ENCODE assay signal across 8 cellular contexts in genomic region chr11:59550368-59550841, GRCh38. TPM values are rescaled to one million over a fixed set of nuclear protein-coding genes. Genes with fewer than 3 reads are reported as not detected.
A peak's percentile ranks its signal among the peaks of the same experiment; 100 is the strongest.
DNase-seq lines count a peak whose midpoint lies in the region; ATAC-seq and TF ChIP-seq lines count a peak whose summit lies in the region.

No MANE protein-coding gene starts in this region.

- H3K27me3 ChIP-seq in BJ (ENCODE audit: control insufficient read depth, insufficient read depth, low read length) (no peaks in the 10 kb centered on the region), right lobe of liver (no peaks in the 10 kb centered on the region)

- H3K27me3 Mint-ChIP-seq in activated CD4-positive, alpha-beta T cell treated with anti-CD3 and anti-CD28 coated beads, Interleukin-2, amount 10 ng/mL, durations not matched to agents 7 days and 5 days = peaks cover 6% of the 10 kb centered on the region

- no peak for TF ChIP-seq POLR2A in right lobe of liver (IDR thresholded peaks at IDR 0.05)

- TF ChIP-seq CTCF in BJ (IDR thresholded peaks at IDR 0.05; ENCODE audit: insufficient read depth, low read depth, low read length) = peak; percentile 65
- TF ChIP-seq CTCF in right lobe of liver (IDR thresholded peaks at IDR 0.05) = peak in 3 of 4 donors; percentile 39 to 46 (median 43)

- CTCF ChIA-PET in BJ (lab: Yijun Ruan, JAX) = interaction anchor here (1.9 to 3.9 kb wide), 2 partner anchors 11 to 13 kb away, joined by 4 to 18 read pairs; no protein-coding TSS in a partner anchor
- CTCF ChIA-PET in activated CD4-positive, alpha-beta T cell treated with anti-CD3 and anti-CD28 coated beads, Interleukin-2, amount 10 ng/mL, durations not matched to agents 7 days and 5 days (lab: Charles Lee) = interaction anchor here (0.6 to 2.8 kb wide), 4 partner anchors 9 to 119 kb away, joined by 3 to 16 read pairs (median 10); partner anchors contain the start of gene PATL1

- H3K36me3 Mint-ChIP-seq in activated CD4-positive, alpha-beta T cell treated with anti-CD3 and anti-CD28 coated beads, Interleukin-2, amount 10 ng/mL, durations not matched to agents 7 days and 5 days (ENCODE audit: low read depth) = no peaks in the 10 kb centered on the region

- peak overlapping the region; percentile 83 for H3K4me3 Mint-ChIP-seq in activated CD4-positive, alpha-beta T cell treated with anti-CD3 and anti-CD28 coated beads, Interleukin-2, amount 10 ng/mL, durations not matched to agents 7 days and 5 days

- ATAC-seq in GM19324 (IDR thresholded peaks at IDR 0.05; ENCODE audit: low FRiP score, unreplicated experiment) (peak; percentile 95), HG03460 (IDR thresholded peaks at IDR 0.05; ENCODE audit: unreplicated experiment) (peak; percentile 86), right lobe of liver (peak; percentile 85 to 92 (median 88))

- no peaks in the 10 kb centered on the region for H3K36me3 ChIP-seq in BJ (ENCODE audit: control insufficient read depth, insufficient read depth, low read length)
- H3K36me3 ChIP-seq in right lobe of liver = no peaks in the 10 kb centered on the region

- intact Hi-C loops in right lobe of liver (cut with DNase I) = no loop called here

- no peaks in the 10 kb centered on the region for H3K9me3 Mint-ChIP-seq in activated CD4-positive, alpha-beta T cell treated with anti-CD3 and anti-CD28 coated beads, Interleukin-2, amount 10 ng/mL, durations not matched to agents 7 days and 5 days

- H3K4me3 ChIP-seq in BJ (ENCODE audit: low read depth, low read length) (peak overlapping the region; percentile 67), right lobe of liver (peak overlapping the region; percentile 26 to 52 (median 51))

- peaks cover 0 to 5% (median 0%) of the 10 kb centered on the region in 4 donors for H3K4me1 ChIP-seq in right lobe of liver

- no peaks in the 10 kb centered on the region for H3K9me3 ChIP-seq in right lobe of liver

- POLR2A ChIA-PET in BJ (lab: Charles Lee) = no interaction called here
- POLR2A ChIA-PET in activated CD4-positive, alpha-beta T cell treated with anti-CD3 and anti-CD28 coated beads, Interleukin-2, amount 10 ng/mL, durations not matched to agents 7 days and 5 days (lab: Charles Lee) = no interaction called here

- DNase-seq in BJ (ENCODE audit: low read depth) (peak; percentile 65), NCI-H526 (lab: John Stamatoyannopoulos, UW) (peak; percentile 95 to 98), dermis blood vessel endothelial cell (peak; percentile 95), right lobe of liver (peak; percentile 82 to 85 (median 84))
- peak; percentile 86 for DNase-seq in activated CD4-positive, alpha-beta T cell treated with anti-CD3 and anti-CD28 coated beads, Interleukin-2, amount 10 ng/mL, durations not matched to agents 7 days and 5 days
- DNase-seq in stimulated activated CD4-positive, alpha-beta T cell treated with anti-CD3 and anti-CD28 coated beads, Interleukin-4, amount 100 ng/mL, for 24 hours = peak; percentile 92

- H3K27ac ChIP-seq in right lobe of liver = peak overlapping the region; percentile 4 to 65 (median 30)

- peak overlapping the region; percentile 93 for H3K27ac Mint-ChIP-seq in activated CD4-positive, alpha-beta T cell treated with anti-CD3 and anti-CD28 coated beads, Interleukin-2, amount 10 ng/mL, durations not matched to agents 7 days and 5 days

- WGBS in right lobe of liver (ENCODE audit: insufficient coverage, low coverage, low lambda C conversion rate, missing lambda C conversion rate) = 0% methylated on average over 11 of the region's 31 CpGs

- H3K4me1 Mint-ChIP-seq in activated CD4-positive, alpha-beta T cell treated with anti-CD3 and anti-CD28 coated beads, Interleukin-2, amount 10 ng/mL, durations not matched to agents 7 days and 5 days = peaks cover 37% of the 10 kb centered on the region

RNA-seq across cellular contexts. Expression of gene OR4D9, which starts 39.1 kb away (rescaled TPM):
- polyA plus RNA-seq in BJ (2011; rRNA removed) = not detected in 2 replicates
- polyA minus RNA-seq in BJ (2011; rRNA and poly(A)+ RNA removed) = not detected in 2 replicates
- not detected for total RNA-seq in activated CD4-positive, alpha-beta T cell treated with anti-CD3 and anti-CD28 coated beads, Interleukin-2, amount 10 ng/mL, durations not matched to agents 7 days and 5 days
- under 0.01 TPM in 1 of 2 replicates, not detected in the other for total RNA-seq in dermis blood vessel endothelial cell
- not detected for total RNA-seq in right lobe of liver

RNA-seq across cellular contexts. Expression of gene OR4D11, which starts 47.0 kb away (rescaled TPM):
- polyA plus RNA-seq in BJ (2011; rRNA removed) = not detected in 2 replicates
- polyA minus RNA-seq in BJ (2011; rRNA and poly(A)+ RNA removed) = not detected in 2 replicates
- total RNA-seq in activated CD4-positive, alpha-beta T cell treated with anti-CD3 and anti-CD28 coated beads, Interleukin-2, amount 10 ng/mL, durations not matched to agents 7 days and 5 days = not detected
- total RNA-seq in dermis blood vessel endothelial cell (not detected in 2 replicates), right lobe of liver (not detected)

Comparison
In these comparisons a context has a peak if more than half of its experiments do, and no peak if none do; other contexts are left out.
1. Peak in every context shown above with its lines: DNase-seq, ATAC-seq, H3K4me3 ChIP-seq and H3K27ac ChIP-seq.